Comparison of ENCODE assay signal across 15 cellular contexts in the genomic region with DNA sequence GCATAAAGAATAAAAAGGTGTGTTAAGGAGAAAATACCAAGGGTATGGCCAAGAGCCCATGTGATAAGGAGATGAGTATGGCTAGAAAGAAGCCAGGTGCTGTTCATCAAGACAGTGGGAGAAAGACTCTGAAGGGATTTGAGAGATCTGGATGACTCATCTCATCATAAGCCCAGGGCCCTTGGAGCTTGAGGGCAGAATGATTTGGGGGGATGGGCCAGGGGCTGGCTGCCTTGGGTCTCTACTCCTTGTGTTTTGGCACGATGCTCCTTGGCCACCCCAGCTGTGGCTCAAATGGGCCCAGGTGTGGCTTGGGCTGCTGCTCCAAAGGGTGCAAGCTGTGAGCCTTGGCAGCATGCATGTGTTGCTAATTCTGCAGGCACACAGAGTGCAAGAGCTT. TPM values are rescaled to one million over a fixed set of nuclear protein-coding genes. Genes with fewer than 3 reads are reported as not detected.
DNase-seq lines count a peak whose midpoint lies in the region; ATAC-seq, FAIRE-seq and TF ChIP-seq lines count a peak whose summit lies in the region.
"Had no signal": no experiment of that assay in that cellular context is flagged by ENCODE, and none has a peak within 500 bp of the region (broad histone marks: within the 10 kb centered on the region; RNA-seq: fewer than 3 reads in every experiment).

No MANE protein-coding gene starts in this region.

- FAIRE-seq in GM19239 (lab: Jason Lieb, UNC), result peak; percentile 91
- FAIRE-seq: pancreas had no signal

- CTCF ChIA-PET in AG04450 (lab: Charles Lee), result interaction anchor here (0.6 to 1.1 kb wide), 2 partner anchors 20 to 70 kb away, joined by 3 read pairs; no protein-coding TSS in a partner anchor

- no peaks in the 10 kb centered on the region for H3K4me1 ChIP-seq in foreskin keratinocyte
- H3K4me1 ChIP-seq: pancreas had no signal

- ATAC-seq in foreskin keratinocyte, result peak; percentile 58
- ATAC-seq: pancreas had no signal

- DNase-seq in AG04450 (ENCODE audit: low read depth, low spot score) (peak; percentile 11), GM19239 (ENCODE audit: insufficient read length, low spot score) (no peak), RPMI7951 (ENCODE audit: low read depth) (peak; percentile 51), foreskin keratinocyte (peak; percentile 50 to 75), NCI-H187 treated with DMSO at 0.1 percent for 48 hours (lab: John Stamatoyannopoulos, UW) (no peak), cerebellum (ENCODE audit: low spot score) (no peak), progenitor cell of endocrine pancreas (ENCODE audit: low spot score, unreplicated experiment) (no peak), NK-92 (lab: John Stamatoyannopoulos, UW; ENCODE audit: unreplicated experiment) (no peak)
- DNase-seq: activated CD4-positive, alpha-beta T cell treated with anti-CD3 and anti-CD28 coated beads for 4 hours; DMS79; NCI-H1436 treated with DMSO at 0.1 percent for 48 hours; NCI-H446; pancreas had no signal

- H3K36me3 Mint-ChIP-seq in progenitor cell of endocrine pancreas (ENCODE audit: insufficient read depth), result no peaks in the 10 kb centered on the region

- H3K4me3 Mint-ChIP-seq in progenitor cell of endocrine pancreas (ENCODE audit: low read depth), result no peak overlapping the region

- no peaks in the 10 kb centered on the region for H3K9me3 Mint-ChIP-seq in progenitor cell of endocrine pancreas (ENCODE audit: low read depth)

- no peak overlapping the region for H3K27ac ChIP-seq in AG04450 (ENCODE audit: low read depth, low read length)
- no peak overlapping the region for H3K27ac ChIP-seq in foreskin keratinocyte
- H3K27ac ChIP-seq: epithelial cell of prostate, pancreas had no signal

- POLR2A ChIA-PET in AG04450 (lab: Yijun Ruan, JAX), result no interaction called here

- no peak overlapping the region for H3K4me3 ChIP-seq in AG04450 (ENCODE audit: low read depth, low read length)
- H3K4me3 ChIP-seq: pancreas had no signal

- H3K27ac Mint-ChIP-seq in progenitor cell of endocrine pancreas, result no peak overlapping the region

- H3K9me3 ChIP-seq in AG04450 (ENCODE audit: control insufficient read depth, insufficient read depth, low read length), result no peaks in the 10 kb centered on the region
- H3K9me3 ChIP-seq: pancreas had no signal

- H3K27me3 ChIP-seq in AG04450 (ENCODE audit: control insufficient read depth, insufficient read depth, low read length) (peaks cover 18% of the 10 kb centered on the region), foreskin keratinocyte (peaks cover 6% of the 10 kb centered on the region)
- H3K27me3 ChIP-seq: pancreas had no signal

- TF ChIP-seq CTCF in AG04450 (IDR thresholded peaks at IDR 0.05; ENCODE audit: low read depth, low read length), result no peak
- no peak for TF ChIP-seq CTCF in foreskin keratinocyte (conservative IDR thresholded peaks at IDR 0.05)
- TF ChIP-seq CTCF in progenitor cell of endocrine pancreas (IDR thresholded peaks at IDR 0.05; ENCODE audit: unreplicated experiment), result no peak

- H3K4me1 Mint-ChIP-seq in progenitor cell of endocrine pancreas (ENCODE audit: low read depth), result no peaks in the 10 kb centered on the region

- H3K27me3 Mint-ChIP-seq in progenitor cell of endocrine pancreas, result peaks cover 26% of the 10 kb centered on the region

RNA-seq across cellular contexts. Expression of a gene that starts 14.5 kb away (rescaled TPM):
- polyA plus RNA-seq in AG04450 (2011; rRNA removed) (not detected in 2 replicates), foreskin keratinocyte (not detected in 2 replicates)
- polyA minus RNA-seq in AG04450 (2011; rRNA and poly(A)+ RNA removed), result not detected in 2 replicates
- total RNA-seq in RPMI7951 (2014; rRNA removed; shearing (Covaris generic)), result not detected in 2 replicates
- total RNA-seq in foreskin keratinocyte (not detected in 2 replicates), cerebellum (not detected), progenitor cell of endocrine pancreas (not detected in 2 replicates)
- total RNA-seq: T-helper 2 cell treated with Interferon-gamma antibody and Interleukin-4, amounts not matched to agents 100 ng/mL and 5 ng/mL, for 36 hours had no signal
- polyA plus RNA-seq: pancreas had no signal

RNA-seq across cellular contexts. Expression of a gene that starts 55.9 kb away (rescaled TPM):
- polyA plus RNA-seq in AG04450 (2011; rRNA removed), result 95.0 and 122 TPM in 2 replicates
- 152 and 153 TPM in 2 replicates for polyA minus RNA-seq in AG04450 (2011; rRNA and poly(A)+ RNA removed)
- 77.1 and 86.3 TPM in 2 replicates for total RNA-seq in RPMI7951 (2014; rRNA removed; shearing (Covaris generic))
- total RNA-seq in foreskin keratinocyte, result 130 and 150 TPM in 2 replicates
- polyA plus RNA-seq in foreskin keratinocyte, result 104 and 109 TPM in 2 replicates
- 185 TPM for total RNA-seq in cerebellum
- 180 and 195 TPM in 2 replicates for total RNA-seq in progenitor cell of endocrine pancreas

Comparison
In these comparisons a context has a peak if more than half of its experiments do, and no peak if none do; other contexts are left out.
1. DNase-seq: peak in AG04450 (single experiment), RPMI7951 (single experiment) and foreskin keratinocyte (2 of 2); none in GM19239 (single experiment), NCI-H187 treated with DMSO at 0.1 percent for 48 hours (single experiment), cerebellum (single experiment), progenitor cell of endocrine pancreas (single experiment) and NK-92 (single experiment).